ENCODE assay signal across 36 cellular contexts in the genomic region with DNA sequence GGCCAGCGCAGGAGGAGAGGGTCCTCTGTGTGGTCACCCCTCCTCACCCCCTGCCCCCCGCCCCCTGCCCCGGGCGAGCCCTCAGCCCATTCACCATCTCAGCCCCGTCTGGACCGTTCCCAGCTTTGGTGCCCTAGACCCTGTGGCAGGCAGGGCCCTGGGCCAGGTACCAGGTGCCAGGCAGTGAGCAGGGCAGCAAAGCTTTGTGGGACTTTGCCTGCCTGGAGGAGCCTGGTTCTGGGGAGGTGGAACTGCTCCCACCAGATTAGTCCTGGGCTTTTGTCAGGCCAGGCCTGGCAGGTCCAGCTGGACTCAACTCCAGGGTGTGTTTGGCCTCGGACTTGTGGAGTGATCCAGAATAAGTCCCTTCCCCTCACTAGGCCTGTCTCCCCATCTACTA. TPM values are rescaled to one million over a fixed set of nuclear protein-coding genes. Genes with fewer than 3 reads are reported as not detected.
"Had no signal": no experiment of that assay in that cellular context is flagged by ENCODE, and none has a peak within 500 bp of the region (broad histone marks: within the 10 kb centered on the region; RNA-seq: fewer than 3 reads in every experiment).

No MANE protein-coding gene starts in this region.

- H3K9me3 ChIP-seq: adrenal gland, ascending aorta had no signal

- H3K36me3 Mint-ChIP-seq: activated CD4-positive, alpha-beta memory T cell treated with anti-CD3 and anti-CD28 coated beads for 36 hours; activated naive CD4-positive, alpha-beta T cell treated with anti-CD3 and anti-CD28 coated beads, Interleukin-2, amount 50 U/mL, for 72 hours; activated naive CD8-positive, alpha-beta T cell treated with anti-CD3 and anti-CD28 coated beads for 36 hours had no signal

- FAIRE-seq: TTC549 had no signal

- H3K36me3 ChIP-seq: adrenal gland had no signal

- H3K9me3 Mint-ChIP-seq: activated B cell treated with CpG ODN at 0.5 μM for 24 hours; activated CD4-positive, alpha-beta memory T cell treated with anti-CD3 and anti-CD28 coated beads for 36 hours; activated CD4-positive, alpha-beta T cell treated with anti-CD3 and anti-CD28 coated beads, Interleukin-2, amount 10 ng/mL, durations not matched to agents 24 days and 14 days; activated CD8-positive, alpha-beta T cell treated with anti-CD3 and anti-CD28 coated beads for 36 hours; activated naive CD4-positive, alpha-beta T cell treated with anti-CD3 and anti-CD28 coated beads for 36 hours; activated naive CD4-positive, alpha-beta T cell treated with anti-CD3 and anti-CD28 coated beads, Interleukin-2, amount 50 U/mL, for 72 hours; activated naive CD8-positive, alpha-beta T cell treated with anti-CD3 and anti-CD28 coated beads for 36 hours; activated T-cell treated with anti-CD3 and anti-CD28 coated beads, Interleukin-2, amount 50 U/mL, for 4 hours; activated T-cell treated with anti-CD3 and anti-CD28 coated beads, Interleukin-2, amount 50 U/mL, for 72 hours; activated T-helper 1 cell treated with anti-CD3 and anti-CD28 coated beads, Interleukin-12 subunit alpha, Interleukin-12 subunit beta, Interleukin-2, Interleukin-4 antibody, amounts not matched to agents 30 ng/mL and 10 ng/mL and 1 ng/mL, durations not matched to agents 14 hours and 24 hours and 36 hours; activated T-helper 17 cell treated with anti-CD3 and anti-CD28 coated beads, Interleukin-2, amount 50 U/mL, for 72 hours; brain; central memory CD8-positive, alpha-beta T cell; T-helper 1 cell treated with Interleukin-12 subunit alpha and Interleukin-12 subunit beta and Interleukin-4 antibody, amounts not matched to agents 30 μg/mL and 1 μg/mL, for 36 hours; T-helper 2 cell treated with Interferon-gamma antibody and Interleukin-4, amounts not matched to agents 5 μg/mL and 100 μg/mL, for 36 hours had no signal

- H3K27me3 Mint-ChIP-seq: activated B cell treated with CpG ODN at 0.5 μM for 24 hours; activated CD4-positive, alpha-beta memory T cell treated with anti-CD3 and anti-CD28 coated beads for 36 hours; activated CD4-positive, alpha-beta T cell treated with anti-CD3 and anti-CD28 coated beads, Interleukin-2, amount 10 ng/mL, durations not matched to agents 24 days and 14 days; activated CD8-positive, alpha-beta T cell treated with anti-CD3 and anti-CD28 coated beads for 36 hours; activated naive CD8-positive, alpha-beta T cell treated with anti-CD3 and anti-CD28 coated beads for 36 hours; activated T-helper 17 cell treated with anti-CD3 and anti-CD28 coated beads, Interleukin-2, amount 50 U/mL, for 72 hours; brain had no signal

- H3K27me3 ChIP-seq: adrenal gland, ascending aorta had no signal

- H3K27ac Mint-ChIP-seq: activated B cell treated with CpG ODN at 0.5 μM for 24 hours; activated CD4-positive, alpha-beta memory T cell treated with anti-CD3 and anti-CD28 coated beads for 36 hours; activated CD4-positive, alpha-beta T cell treated with anti-CD3 and anti-CD28 coated beads, Interleukin-2, amount 10 ng/mL, durations not matched to agents 24 days and 14 days; activated CD8-positive, alpha-beta T cell treated with anti-CD3 and anti-CD28 coated beads for 36 hours; activated naive CD4-positive, alpha-beta T cell treated with anti-CD3 and anti-CD28 coated beads for 36 hours; activated naive CD8-positive, alpha-beta T cell treated with anti-CD3 and anti-CD28 coated beads for 36 hours; activated T-cell treated with anti-CD3 and anti-CD28 coated beads, Interleukin-2, amount 50 U/mL, for 72 hours; activated T-helper 1 cell treated with anti-CD3 and anti-CD28 coated beads, Interleukin-12 subunit alpha, Interleukin-12 subunit beta, Interleukin-2, Interleukin-4 antibody, amounts not matched to agents 30 ng/mL and 10 ng/mL and 1 ng/mL, durations not matched to agents 14 hours and 24 hours and 36 hours; activated T-helper 17 cell treated with anti-CD3 and anti-CD28 coated beads, Interleukin-2, amount 50 U/mL, for 72 hours; brain; T-helper 1 cell treated with Interleukin-12 subunit alpha and Interleukin-12 subunit beta and Interleukin-4 antibody, amounts not matched to agents 30 μg/mL and 1 μg/mL, for 36 hours; T-helper 2 cell treated with Interferon-gamma antibody and Interleukin-4, amounts not matched to agents 5 μg/mL and 100 μg/mL, for 36 hours had no signal

- H3K4me3 Mint-ChIP-seq: activated B cell treated with CpG ODN at 0.5 μM for 24 hours; activated CD4-positive, alpha-beta memory T cell treated with anti-CD3 and anti-CD28 coated beads for 36 hours; activated CD4-positive, alpha-beta T cell treated with anti-CD3 and anti-CD28 coated beads, Interleukin-2, amount 10 ng/mL, durations not matched to agents 24 days and 14 days; activated CD8-positive, alpha-beta T cell treated with anti-CD3 and anti-CD28 coated beads for 36 hours; activated naive CD4-positive, alpha-beta T cell treated with anti-CD3 and anti-CD28 coated beads for 36 hours; activated naive CD8-positive, alpha-beta T cell treated with anti-CD3 and anti-CD28 coated beads for 36 hours; activated T-cell treated with anti-CD3 and anti-CD28 coated beads, Interleukin-2, amount 50 U/mL, for 4 hours; activated T-cell treated with anti-CD3 and anti-CD28 coated beads, Interleukin-2, amount 50 U/mL, for 72 hours; activated T-helper 1 cell treated with anti-CD3 and anti-CD28 coated beads, Interleukin-12 subunit alpha, Interleukin-12 subunit beta, Interleukin-2, Interleukin-4 antibody, amounts not matched to agents 30 ng/mL and 10 ng/mL and 1 ng/mL, durations not matched to agents 14 hours and 24 hours and 36 hours; activated T-helper 17 cell treated with anti-CD3 and anti-CD28 coated beads, Interleukin-2, amount 50 U/mL, for 72 hours; brain; central memory CD8-positive, alpha-beta T cell; T-helper 1 cell treated with Interleukin-12 subunit alpha and Interleukin-12 subunit beta and Interleukin-4 antibody, amounts not matched to agents 30 μg/mL and 1 μg/mL, for 36 hours; T-helper 2 cell treated with Interferon-gamma antibody and Interleukin-4, amounts not matched to agents 5 μg/mL and 100 μg/mL, for 36 hours had no signal

- H3K4me1 ChIP-seq: adrenal gland, ascending aorta had no signal

- H3K4me3 ChIP-seq: adrenal gland, ascending aorta had no signal

- H3K27ac ChIP-seq: adrenal gland, ascending aorta, VCaP had no signal

- H3K4me1 Mint-ChIP-seq: activated B cell treated with CpG ODN at 0.5 μM for 24 hours; activated CD4-positive, alpha-beta T cell treated with anti-CD3 and anti-CD28 coated beads, Interleukin-2, amount 10 ng/mL, durations not matched to agents 24 days and 14 days; activated naive CD8-positive, alpha-beta T cell treated with anti-CD3 and anti-CD28 coated beads for 36 hours; activated T-helper 17 cell treated with anti-CD3 and anti-CD28 coated beads, Interleukin-2, amount 50 U/mL, for 72 hours; brain; central memory CD8-positive, alpha-beta T cell had no signal

- DNase-seq: activated B cell treated with CpG ODN at 0.5 μM for 24 hours; activated CD4-positive, alpha-beta memory T cell treated with anti-CD3 and anti-CD28 coated beads for 36 hours; activated CD4-positive, alpha-beta T cell treated with anti-CD3 and anti-CD28 coated beads for 4 hours; activated CD4-positive, alpha-beta T cell treated with anti-CD3 and anti-CD28 coated beads, Interleukin-2, amount 10 ng/mL, durations not matched to agents 24 days and 14 days; activated CD4-positive, alpha-beta T cell treated with anti-CD3 and anti-CD28 coated beads, Interleukin-2, amount 50 U/mL, for 1 hour; activated CD4-positive, alpha-beta T cell treated with anti-CD3 and anti-CD28 coated beads, Interleukin-2, amount 50 U/mL, for 4 hours; activated CD4-positive, CD25-positive, alpha-beta regulatory T cell treated with anti-CD3 and anti-CD28 coated beads, Interleukin-2, amount 50 U/mL, for 72 hours; activated CD8-positive, alpha-beta memory T cell treated with anti-CD3 and anti-CD28 coated beads, Interleukin-2, amount 50 U/mL, for 4 hours; activated CD8-positive, alpha-beta T cell treated with anti-CD3 and anti-CD28 coated beads for 36 hours; activated effector memory CD4-positive, alpha-beta T cell treated with anti-CD3 and anti-CD28 coated beads, Interleukin-2, amount 50 U/mL, for 16 hours; activated gamma-delta T cell treated with Interleukin-2 at 50 U/mL for 16 hours; activated naive CD4-positive, alpha-beta T cell; activated naive CD4-positive, alpha-beta T cell treated with anti-CD3 and anti-CD28 coated beads for 36 hours; activated naive CD4-positive, alpha-beta T cell treated with anti-CD3 and anti-CD28 coated beads, Interleukin-2, amount 50 U/mL, for 16 hours; activated naive CD8-positive, alpha-beta T cell treated with anti-CD3 and anti-CD28 coated beads for 36 hours; activated T-cell treated with anti-CD3 and anti-CD28 coated beads for 4 hours; activated T-cell treated with anti-CD3 and anti-CD28 coated beads, Interleukin-2, amount 50 U/mL, for 1 hour; activated T-cell treated with anti-CD3 and anti-CD28 coated beads, Interleukin-2, amount 50 U/mL, for 4 hours; activated T-cell treated with anti-CD3 and anti-CD28 coated beads, Interleukin-2, amount 50 U/mL, for 72 hours; adrenal gland; amniotic stem cell; anterior cingulate cortex; cerebellar nuclear complex; T-helper 1 cell; T-helper 2 cell; T-helper 9 cell had no signal

RNA-seq across cellular contexts. Expression of a gene that starts 13.7 kb away (rescaled TPM):
- total RNA-seq: ascending aorta had no signal

RNA-seq across cellular contexts. Expression of a gene that starts 58.6 kb away (rescaled TPM):
- total RNA-seq: activated B cell treated with CpG ODN at 0.5 μM for 24 hours had no signal
